In genomic region chr5:109695005-109695926, GRCh38 we compare ENCODE assay signal across 9 cellular contexts. TPM values are rescaled to one million over a fixed set of nuclear protein-coding genes. Genes with fewer than 3 reads are reported as not detected.
DNase-seq lines count a peak whose midpoint lies in the region; ATAC-seq and FAIRE-seq lines count a peak whose summit lies in the region.
"Had no signal": no experiment of that assay in that cellular context is flagged by ENCODE, and none has a peak within 500 bp of the region (broad histone marks: within the 10 kb centered on the region; RNA-seq: fewer than 3 reads in every experiment).

No MANE protein-coding gene starts in this region.

- H3K9me3 ChIP-seq in small intestine (ENCODE audit: control insufficient read depth, low read depth): no peaks in the 10 kb centered on the region

- H3K36me3 ChIP-seq in small intestine (ENCODE audit: control insufficient read depth in 2 of 2, insufficient read depth in 2 of 2, low read length in 2 of 2): no peaks in the 10 kb centered on the region

- H3K4me1 Mint-ChIP-seq in activated CD4-positive, alpha-beta T cell treated with anti-CD3 and anti-CD28 coated beads, Interleukin-2, amount 10 ng/mL, durations not matched to agents 24 days and 14 days: peaks cover 68% of the 10 kb centered on the region
- H3K4me1 Mint-ChIP-seq in activated naive CD8-positive, alpha-beta T cell (ENCODE audit: low read depth): peaks cover 87% of the 10 kb centered on the region

- H3K4me1 ChIP-seq in small intestine (ENCODE audit: control insufficient read depth in 2 of 2, insufficient read depth in 1 of 2, low read depth in 1 of 2, low read length in 1 of 2): peaks cover 17 to 25% of the 10 kb centered on the region in 2 donors

- H3K27me3 Mint-ChIP-seq in activated CD4-positive, alpha-beta T cell treated with anti-CD3 and anti-CD28 coated beads, Interleukin-2, amount 10 ng/mL, durations not matched to agents 24 days and 14 days: no peaks in the 10 kb centered on the region
- no peaks in the 10 kb centered on the region for H3K27me3 Mint-ChIP-seq in activated naive CD8-positive, alpha-beta T cell

- H3K27me3 ChIP-seq in small intestine (ENCODE audit: control insufficient read depth in 2 of 2, insufficient read depth in 2 of 2, low read length in 2 of 2): no peaks in the 10 kb centered on the region

- no peak for DNase-seq in activated CD4-positive, alpha-beta T cell treated with anti-CD3 and anti-CD28 coated beads, Interleukin-2, amount 10 ng/mL, durations not matched to agents 24 days and 14 days
- no peak for DNase-seq in activated CD4-positive, alpha-beta T cell treated with anti-CD3 and anti-CD28 coated beads, Interleukin-2, amount 50 U/mL, for 48 hours
- no peak for DNase-seq in small intestine
- DNase-seq in NCI-H146 (lab: John Stamatoyannopoulos, UW): no peak
- no peak for DNase-seq in COLO668 (lab: John Stamatoyannopoulos, UW; ENCODE audit: unreplicated experiment)
- no peak for DNase-seq in SW480 (ENCODE audit: low spot score)

- H3K27ac ChIP-seq in small intestine (ENCODE audit: low read depth in 1 of 2, low read length in 1 of 2): peak overlapping the region; percentile 30 to 52
- H3K27ac ChIP-seq: SK-N-MC had no signal

- 24 to 57% (median 32%) methylated on average over 1 of the region's 1 CpG for WGBS in small intestine, 3 donors

- H3K4me3 ChIP-seq in small intestine (ENCODE audit: low read depth in 1 of 2, low read length in 2 of 2): no peak overlapping the region
- H3K4me3 ChIP-seq: SK-N-MC had no signal

- peak; percentile 69 for ATAC-seq in HG03025 (IDR thresholded peaks at IDR 0.05; ENCODE audit: low FRiP score, unreplicated experiment)

- H3K36me3 Mint-ChIP-seq in activated CD4-positive, alpha-beta T cell treated with anti-CD3 and anti-CD28 coated beads, Interleukin-2, amount 10 ng/mL, durations not matched to agents 24 days and 14 days (ENCODE audit: low read depth): peaks cover 43% of the 10 kb centered on the region
- H3K36me3 Mint-ChIP-seq in activated naive CD8-positive, alpha-beta T cell: peaks cover 7% of the 10 kb centered on the region

- intact Hi-C loops in activated CD4-positive, alpha-beta T cell treated with anti-CD3 and anti-CD28 coated beads, Interleukin-2, amount 10 ng/mL, durations not matched to agents 24 days and 14 days (cut with micrococcal nuclease): loop anchor here (10.0 kb wide), 2 partner anchors 630 to 720 kb away; no protein-coding TSS in a partner anchor

- FAIRE-seq in small intestine (lab: Jason Lieb, UNC): no peak

- peak overlapping the region; percentile 74 for H3K27ac Mint-ChIP-seq in activated CD4-positive, alpha-beta T cell treated with anti-CD3 and anti-CD28 coated beads, Interleukin-2, amount 10 ng/mL, durations not matched to agents 24 days and 14 days
- H3K27ac Mint-ChIP-seq in activated naive CD8-positive, alpha-beta T cell: peak overlapping the region; percentile 75

- H3K9me3 Mint-ChIP-seq in activated CD4-positive, alpha-beta T cell treated with anti-CD3 and anti-CD28 coated beads, Interleukin-2, amount 10 ng/mL, durations not matched to agents 24 days and 14 days: no peaks in the 10 kb centered on the region
- H3K9me3 Mint-ChIP-seq in activated naive CD8-positive, alpha-beta T cell (ENCODE audit: low read depth): no peaks in the 10 kb centered on the region

- peak overlapping the region; percentile 67 for H3K4me3 Mint-ChIP-seq in activated CD4-positive, alpha-beta T cell treated with anti-CD3 and anti-CD28 coated beads, Interleukin-2, amount 10 ng/mL, durations not matched to agents 24 days and 14 days
- peak overlapping the region; percentile 68 for H3K4me3 Mint-ChIP-seq in activated naive CD8-positive, alpha-beta T cell

RNA-seq across cellular contexts. Expression of gene MAN2A1, which starts 5.5 kb away (rescaled TPM):
- 32.9 and 33.6 TPM in 2 replicates for total RNA-seq in activated CD4-positive, alpha-beta T cell treated with anti-CD3 and anti-CD28 coated beads, Interleukin-2, amount 10 ng/mL, durations not matched to agents 24 days and 14 days
- 10 to 100 TPM; 16.3 to 26.2 (median 17.3) TPM for polyA plus RNA-seq in small intestine
